ENCODE assay signal across 8 cellular contexts in genomic region chr12:26937863-26938659, GRCh38. TPM values are rescaled to one million over a fixed set of nuclear protein-coding genes. Genes with fewer than 3 reads are reported as not detected.
DNase-seq lines count a peak whose midpoint lies in the region; ATAC-seq and TF ChIP-seq lines count a peak whose summit lies in the region.

Gene FGFR1OP2, plus strand, starts transcription at chr12:26938470. Its CDS starts 15,689 bp downstream, at chr12:26954159.
Gene INTS13, minus strand, starts transcription at chr12:26937981. Its CDS starts 1,178 bp downstream, at chr12:26936803.

- peak within 1 kb of the TSS; percentile 95 to 98 for H3K4me3 Mint-ChIP-seq in H9
- H3K4me3 Mint-ChIP-seq in nephron progenitor cell: peak within 1 kb of the TSS; percentile 95
- H3K4me3 Mint-ChIP-seq in stimulated activated naive CD8-positive, alpha-beta T cell treated with anti-CD3 and anti-CD28 coated beads, Interleukin-15, amount 100 ng/mL, for 72 hours: peak within 1 kb of the TSS; percentile 95

- H3K9ac ChIP-seq in H9 (ENCODE audit: extremely low read depth, insufficient read length, low read length): peak within 1 kb of the TSS; percentile 95

- no peak within 1 kb of the TSS for H3K23ac ChIP-seq in H9 (ENCODE audit: insufficient read length, low read depth, low read length)

- no peak within 1 kb of the TSS for H3K27ac ChIP-seq in H9 (ENCODE audit: insufficient read length, low read depth, low read length)

- H3K27me3 ChIP-seq in H9 (ENCODE audit: insufficient read depth, low read length): no peaks in the 10 kb centered on the region
- H3K27me3 ChIP-seq in MG63: no peaks in the 10 kb centered on the region

- H2BK5ac ChIP-seq in H9 (ENCODE audit: insufficient read length, low read length): no peak within 1 kb of the TSS

- H4K8ac ChIP-seq in H9 (replicated peaks; ENCODE audit: insufficient read length, low read depth, low read length): no peak within 1 kb of the TSS

- H2BK20ac ChIP-seq in H9 (ENCODE audit: low read depth, low read length, poor library complexity, severe bottlenecking): no peak within 1 kb of the TSS

- H3K36me3 Mint-ChIP-seq in H9 (ENCODE audit: insufficient read depth in 1 of 3, low read depth in 3 of 3): peaks cover under 1 to 12% (median 10%) of the 10 kb centered on the region in 3 experiments; a peak in 4 of 7 replicates
- peaks cover 33% of the 10 kb centered on the region for H3K36me3 Mint-ChIP-seq in nephron progenitor cell (ENCODE audit: low read depth)

- TF ChIP-seq CTCF in H9 (conservative IDR thresholded peaks at IDR 0.05) (no peak), fibroblast of the aortic adventitia (IDR thresholded peaks at IDR 0.05; ENCODE audit: insufficient read depth, low read length) (no peak), nephron progenitor cell (IDR thresholded peaks at IDR 0.05) (no peak)

- H4K91ac ChIP-seq in H9 (ENCODE audit: insufficient read length, low read depth, low read length): no peak within 1 kb of the TSS

- H3K18ac ChIP-seq in H9 (ENCODE audit: insufficient read length, low read depth, low read length): peak within 1 kb of the TSS; percentile 77

- H3K4me2 ChIP-seq in H9 (ENCODE audit: insufficient read depth, insufficient read length, low read length): peak within 1 kb of the TSS; percentile 86

- no peak within 1 kb of the TSS for H3K4ac ChIP-seq in H9 (ENCODE audit: low read depth, low read length)

- H3K4me1 ChIP-seq in H9 (ENCODE audit: insufficient read depth, low read length): peaks cover 3% of the 10 kb centered on the region; the same call in 1 of the 2 replicates

- H2BK120ac ChIP-seq in H9 (ENCODE audit: low read depth, low read length, poor library complexity, severe bottlenecking): no peak within 1 kb of the TSS

- H3T11ph ChIP-seq in H9 (ENCODE audit: low read length): no peak within 1 kb of the TSS

- H3K9me3 Mint-ChIP-seq in H9: no peaks in the 10 kb centered on the region
- H3K9me3 Mint-ChIP-seq in nephron progenitor cell: peaks cover 9% of the 10 kb centered on the region
- no peaks in the 10 kb centered on the region for H3K9me3 Mint-ChIP-seq in stimulated activated naive CD8-positive, alpha-beta T cell treated with anti-CD3 and anti-CD28 coated beads, Interleukin-15, amount 100 ng/mL, for 72 hours

- H2AK5ac ChIP-seq in H9 (ENCODE audit: insufficient read length, low read length): no peak within 1 kb of the TSS

- peak within 1 kb of the TSS; percentile 92 for H3K14ac ChIP-seq in H9 (ENCODE audit: insufficient read depth, low read length)

- no peaks in the 10 kb centered on the region for H4K20me1 ChIP-seq in H9 (ENCODE audit: control insufficient read depth, insufficient read depth, insufficient read length)

- no peak within 1 kb of the TSS for H2BK12ac ChIP-seq in H9 (ENCODE audit: insufficient read length, low read depth, low read length)

- peak within 1 kb of the TSS; percentile 91 for H3K4me3 ChIP-seq in MG63
- H3K4me3 ChIP-seq in fibroblast of the aortic adventitia (ENCODE audit: low read depth, low read length): peak within 1 kb of the TSS; percentile 96

- no peaks in the 10 kb centered on the region for H3K23me2 ChIP-seq in H9 (ENCODE audit: insufficient read length, low read depth, low read length, poor library complexity, severe bottlenecking)

- DNase-seq in ELR (ENCODE audit: low read depth): peak; percentile 100
- DNase-seq in H9: peak; percentile 99
- DNase-seq in MG63: peak; percentile 99
- DNase-seq in SHP77 treated with DMSO at 0.1 percent for 48 hours (lab: John Stamatoyannopoulos, UW): peak; percentile 98
- DNase-seq in activated effector memory CD4-positive, alpha-beta T cell treated with anti-CD3 and anti-CD28 coated beads, Interleukin-2, amount 50 U/mL, for 16 hours: peak; percentile 98
- peak; percentile 99 for DNase-seq in fibroblast of the aortic adventitia (ENCODE audit: low read depth)
- DNase-seq in nephron progenitor cell: peak; percentile 98
- DNase-seq in stimulated activated naive CD8-positive, alpha-beta T cell treated with anti-CD3 and anti-CD28 coated beads, Interleukin-15, amount 100 ng/mL, for 72 hours: peak; percentile 97 to 98

- H3K79me2 ChIP-seq in H9 (ENCODE audit: insufficient read depth, low read length): peaks cover 14% of the 10 kb centered on the region; the same call in 1 of the 2 replicates

- H3K9me3 ChIP-seq in H9 (ENCODE audit: control insufficient read depth, low read depth, low read length) (no peaks in the 10 kb centered on the region), MG63 (no peaks in the 10 kb centered on the region)

- H3K56ac ChIP-seq in H9 (ENCODE audit: insufficient read length, low read depth, low read length): no peak within 1 kb of the TSS

- H3K27me3 Mint-ChIP-seq in H9 (ENCODE audit: low read depth) (no peaks in the 10 kb centered on the region), nephron progenitor cell (ENCODE audit: low read depth, poor library complexity) (no peaks in the 10 kb centered on the region)
- no peaks in the 10 kb centered on the region for H3K27me3 Mint-ChIP-seq in stimulated activated naive CD8-positive, alpha-beta T cell treated with anti-CD3 and anti-CD28 coated beads, Interleukin-15, amount 100 ng/mL, for 72 hours

- H3K4me1 Mint-ChIP-seq in H9 (peaks cover 19 to 20% of the 10 kb centered on the region in 2 experiments), nephron progenitor cell (peaks cover 54% of the 10 kb centered on the region)
- H3K4me1 Mint-ChIP-seq in stimulated activated naive CD8-positive, alpha-beta T cell treated with anti-CD3 and anti-CD28 coated beads, Interleukin-15, amount 100 ng/mL, for 72 hours: peaks cover 50% of the 10 kb centered on the region

- peak within 1 kb of the TSS; percentile 52 for H2AFZ ChIP-seq in H9 (ENCODE audit: low read length)

- H2BK15ac ChIP-seq in H9 (ENCODE audit: low read depth, low read length): no peak within 1 kb of the TSS

- no peak within 1 kb of the TSS for H4K5ac ChIP-seq in H9 (ENCODE audit: insufficient read length, low read depth, low read length)

- ATAC-seq in stimulated activated naive CD8-positive, alpha-beta T cell treated with anti-CD3 and anti-CD28 coated beads, Interleukin-15, amount 100 ng/mL, for 72 hours: peak; percentile 92

- WGBS in H9 (ENCODE audit: extremely low coverage, insufficient read length, low lambda C conversion rate): no CpG with 5 or more reads among the region's 66 CpGs

- H3K79me1 ChIP-seq in H9 (ENCODE audit: insufficient read depth, low read depth, low read length, poor library complexity, severe bottlenecking): peaks cover 11% of the 10 kb centered on the region

- H3K27ac Mint-ChIP-seq in H9 (peak within 1 kb of the TSS; percentile 99 to 100 (median 100)), nephron progenitor cell (peak within 1 kb of the TSS; percentile 100)
- peak within 1 kb of the TSS; percentile 98 to 99 for H3K27ac Mint-ChIP-seq in stimulated activated naive CD8-positive, alpha-beta T cell treated with anti-CD3 and anti-CD28 coated beads, Interleukin-15, amount 100 ng/mL, for 72 hours

- peaks cover 19% of the 10 kb centered on the region for H3K36me3 ChIP-seq in MG63

RNA-seq across cellular contexts. Expression of gene FGFR1OP2, which starts in this region (rescaled TPM):
- total RNA-seq in H9 (2021): 30.0 and 34.2 TPM in 2 replicates
- 30.4 and 52.9 TPM in 2 replicates for total RNA-seq in MG63 (2014; rRNA removed; shearing (Covaris generic); ENCODE audit: low replicate concordance)
- total RNA-seq in fibroblast of the aortic adventitia (ENCODE audit: low replicate concordance): 37.0 and 52.5 TPM in 2 replicates

RNA-seq across cellular contexts. Expression of gene INTS13, which starts in this region (rescaled TPM):
- total RNA-seq in H9 (2021) (39.1 and 42.9 TPM in 2 replicates), fibroblast of the aortic adventitia (ENCODE audit: low replicate concordance) (12.4 and 52.2 TPM in 2 replicates)
- 87.1 and 123 TPM in 2 replicates for total RNA-seq in MG63 (2014; rRNA removed; shearing (Covaris generic); ENCODE audit: low replicate concordance)
